Comparison of ENCODE assay signal across 2 cellular contexts in genomic region chr7:128993419-128993818, GRCh38.
A peak's percentile ranks its signal among the peaks of the same experiment; 100 is the strongest.
TF ChIP-seq lines count a peak whose summit lies in the region.

No MANE protein-coding gene starts in this region.

TF ChIP-seq in HEK293, 187 proteins besides CTCF, POLR2A, EP300 and RAD21 (continued from another document):
- peak; percentile 65; the same call in 1 of the 2 replicates for TF ChIP-seq ZNF664 (tag by site-specific recombination; IDR thresholded peaks at IDR 0.05)
- peak; percentile 22; the same call in 1 of the 2 replicates for TF ChIP-seq OSR2 (tag by site-specific recombination; IDR thresholded peaks at IDR 0.05)
- TF ChIP-seq ZNF202 (tag by site-specific recombination; IDR thresholded peaks at IDR 0.05; ENCODE audit: borderline replicate concordance): no peak
- 0 out of 2 replicates have a peak, but pooled peaks have one; percentile 22 for TF ChIP-seq ZBTB17 (tag by site-specific recombination; IDR thresholded peaks at IDR 0.05)

TF ChIP-seq in K562, 482 proteins besides CTCF, POLR2A, EP300 and RAD21 (continued from another document):
- no peak for TF ChIP-seq AFF1 (IDR thresholded peaks at IDR 0.05; ENCODE audit: low read depth in 1 of 2, partially characterized antibody in 2 of 2)
- no peak for TF ChIP-seq MAFG (tag; conservative IDR thresholded peaks at IDR 0.05)
- no peak for TF ChIP-seq ELF2 (CRISPR knock-in tag; IDR thresholded peaks at IDR 0.05)
- TF ChIP-seq SRSF1 (IDR thresholded peaks at IDR 0.05; ENCODE audit: low read depth, low read length): no peak
- TF ChIP-seq PHF20 (IDR thresholded peaks at IDR 0.05; ENCODE audit: partially characterized antibody): no peak
- 0 out of 2 replicates have a peak, but pooled peaks have one; percentile 17 for TF ChIP-seq GATA2 (CRISPR knock-in tag; IDR thresholded peaks at IDR 0.05)
- TF ChIP-seq, protein P1, sequence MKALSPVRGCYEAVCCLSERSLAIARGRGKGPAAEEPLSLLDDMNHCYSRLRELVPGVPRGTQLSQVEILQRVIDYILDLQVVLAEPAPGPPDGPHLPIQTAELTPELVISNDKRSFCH (CRISPR knock-in tag; IDR thresholded peaks at IDR 0.05): no peak
- TF ChIP-seq, protein P1 (tag; IDR thresholded peaks at IDR 0.05): no peak
- TF ChIP-seq, protein P2, sequence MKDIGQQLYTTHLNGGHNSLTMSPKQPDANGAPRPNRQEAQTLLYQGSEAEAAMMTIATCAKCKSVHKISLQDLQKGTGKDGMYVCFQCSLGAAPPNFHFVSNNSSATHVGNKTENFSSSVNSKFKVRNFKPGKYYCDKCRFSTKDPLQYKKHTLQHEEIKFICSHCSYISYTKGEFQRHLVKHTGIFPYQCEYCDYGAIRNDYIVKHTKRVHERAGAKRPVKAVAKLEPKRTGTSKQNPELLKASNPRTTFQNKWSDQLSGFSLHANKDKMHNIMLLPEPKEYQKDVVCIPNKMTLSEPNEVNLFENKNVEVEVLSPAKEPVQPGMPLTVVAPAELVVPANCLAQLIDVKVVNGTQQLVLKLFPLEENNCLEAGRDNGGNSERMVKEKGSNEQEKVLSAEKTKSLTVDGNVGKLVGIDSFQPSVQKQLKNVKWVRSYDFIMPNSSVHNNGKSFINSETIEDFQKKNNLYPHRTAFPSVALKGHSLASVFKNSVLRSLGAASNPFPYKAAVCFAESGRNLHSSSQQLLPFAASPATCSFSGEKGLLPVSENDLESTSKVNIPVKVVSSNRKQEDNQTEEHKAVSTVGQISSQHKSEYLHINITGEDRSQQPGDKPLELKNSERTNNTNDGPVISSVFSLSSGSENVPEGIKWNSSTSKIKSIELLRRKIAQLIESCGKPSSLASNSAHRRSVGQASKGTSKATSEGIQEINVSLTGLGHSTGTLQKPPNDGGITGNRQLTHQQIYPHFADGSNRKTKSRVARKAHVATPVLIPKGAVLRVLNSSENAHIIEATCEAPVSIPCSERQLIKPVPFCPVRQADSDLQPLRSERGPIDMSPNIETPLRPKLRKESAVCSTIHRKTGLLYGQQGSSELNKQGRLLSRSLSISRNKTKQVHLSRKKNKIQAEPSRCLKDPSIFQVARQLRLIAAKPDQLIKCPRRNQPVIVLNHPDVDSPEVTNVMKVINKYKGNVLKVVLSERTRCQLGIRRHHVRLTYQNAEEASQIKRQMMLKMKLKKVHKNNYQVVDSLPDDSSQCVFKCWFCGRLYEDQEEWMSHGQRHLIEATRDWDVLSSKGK (CRISPR knock-in tag; IDR thresholded peaks at IDR 0.05): no peak
- TF ChIP-seq RBM25 (IDR thresholded peaks at IDR 0.05; ENCODE audit: low read depth, low read length, severe bottlenecking): peak; percentile 7
- TF ChIP-seq DDX20 (tag; IDR thresholded peaks at IDR 0.05; ENCODE audit: low read depth): no peak
- TF ChIP-seq POU5F1 (IDR thresholded peaks at IDR 0.05; ENCODE audit: borderline replicate concordance, low read depth, low read length, partially characterized antibody): no peak
